1 cellular context compared by ENCODE assay signal in genomic region chr18:519019-519879, GRCh38.
TF ChIP-seq lines count a peak whose summit lies in the region.

No MANE protein-coding gene starts in this region.

TF ChIP-seq in endothelial cell of umbilical vein, 7 proteins besides CTCF, POLR2A, EP300 and RAD21 (continued from another document):
- no peak for TF ChIP-seq MYC (IDR thresholded peaks at IDR 0.05; ENCODE audit: low read depth, low read length)
- TF ChIP-seq MAX (IDR thresholded peaks at IDR 0.05; ENCODE audit: insufficient read depth, insufficient read length), result peak; percentile 27
